In genomic region chr1:114346480-114347029, GRCh38 we compare ENCODE assay signal across 8 cellular contexts.
A peak's percentile ranks its signal among the peaks of the same experiment; 100 is the strongest.
DNase-seq lines count a peak whose midpoint lies in the region; ATAC-seq and TF ChIP-seq lines count a peak whose summit lies in the region.

No MANE protein-coding gene starts in this region.

- H3K36me3 Mint-ChIP-seq in activated CD4-positive, alpha-beta T cell treated with anti-CD3 and anti-CD28 coated beads for 36 hours (ENCODE audit: low read depth): no peaks in the 10 kb centered on the region

- peak overlapping the region; percentile 95 for H3K27ac Mint-ChIP-seq in activated CD4-positive, alpha-beta T cell treated with anti-CD3 and anti-CD28 coated beads for 36 hours

- H3K4me1 Mint-ChIP-seq in activated CD4-positive, alpha-beta T cell treated with anti-CD3 and anti-CD28 coated beads for 36 hours: peaks cover 26% of the 10 kb centered on the region

- H3K4me3 ChIP-seq in BE2C (ENCODE audit: low read depth, low read length) (peak overlapping the region; percentile 78), choroid plexus epithelial cell (ENCODE audit: low read depth, low read length) (peak overlapping the region; percentile 58)

- peak; percentile 99 for ATAC-seq in HG03442 (IDR thresholded peaks at IDR 0.05; ENCODE audit: unreplicated experiment)
- peak; percentile 98 for ATAC-seq in activated CD4-positive, alpha-beta T cell treated with anti-CD3 and anti-CD28 coated beads for 36 hours

- H3K4me1 ChIP-seq in BE2C: no peaks in the 10 kb centered on the region

- intact Hi-C loops in activated CD4-positive, alpha-beta T cell treated with anti-CD3 and anti-CD28 coated beads for 36 hours (cut with DNase I, micrococcal nuclease): loop anchor here (1.0 to 10.0 kb wide), 14 partner anchors 82 to 748 kb away; partner anchors contain the start of genes BCAS2 (in 2 of the 2), DENND2C (in 2 of the 2), NRAS (in 2 of the 2) and CSDE1 (in 1 of the 2)

- no peaks in the 10 kb centered on the region for H3K9me3 ChIP-seq in BE2C

- TF ChIP-seq CTCF in BE2C (IDR thresholded peaks at IDR 0.05; ENCODE audit: low read depth, low read length): peak; percentile 100
- peak; percentile 100 for TF ChIP-seq CTCF in choroid plexus epithelial cell (conservative IDR thresholded peaks at IDR 0.05; ENCODE audit: low read depth, low read length)

- peak overlapping the region; percentile 71 for H3K4me3 Mint-ChIP-seq in activated CD4-positive, alpha-beta T cell treated with anti-CD3 and anti-CD28 coated beads for 36 hours

- H3K36me3 ChIP-seq in BE2C: no peaks in the 10 kb centered on the region

- H3K27me3 Mint-ChIP-seq in activated CD4-positive, alpha-beta T cell treated with anti-CD3 and anti-CD28 coated beads for 36 hours: no peaks in the 10 kb centered on the region

- H3K27me3 ChIP-seq in BE2C: no peaks in the 10 kb centered on the region

- H3K9me3 Mint-ChIP-seq in activated CD4-positive, alpha-beta T cell treated with anti-CD3 and anti-CD28 coated beads for 36 hours (ENCODE audit: low read depth): no peaks in the 10 kb centered on the region

- CTCF ChIA-PET in activated CD4-positive, alpha-beta T cell treated with anti-CD3 and anti-CD28 coated beads for 36 hours (lab: Charles Lee): interaction anchor here (0.7 to 5.4 kb wide), 40 partner anchors 7 to 767 kb away, joined by 3 to 28 read pairs (median 3); no protein-coding TSS in a partner anchor

- POLR2A ChIA-PET in activated CD4-positive, alpha-beta T cell treated with anti-CD3 and anti-CD28 coated beads for 36 hours (lab: Charles Lee): interaction anchor here (0.7 kb wide), 1 partner anchor 602 kb away, joined by 3 read pairs; no protein-coding TSS in a partner anchor

- DNase-seq in BE2C (peak; percentile 94), GM19240 (ENCODE audit: insufficient read length, low spot score) (peak; percentile 87), NCI-H510A (lab: John Stamatoyannopoulos, UW) (peak; percentile 86), choroid plexus epithelial cell (ENCODE audit: low read depth) (peak; percentile 96), kidney glomerular epithelial cell (lab: John Stamatoyannopoulos, UW) (peak; percentile 84)
- peak; percentile 98 for DNase-seq in activated CD4-positive, alpha-beta T cell treated with anti-CD3 and anti-CD28 coated beads for 36 hours
- DNase-seq in stimulated activated CD4-positive, alpha-beta T cell treated with anti-CD3 and anti-CD28 coated beads, Interleukin-15, amount 100 ng/mL, for 24 hours: peak; percentile 97

Comparison
In these comparisons a context has a peak if more than half of its experiments do, and no peak if none do; other contexts are left out.
1. Peak in every context shown above with its lines: DNase-seq, ATAC-seq and H3K4me3 ChIP-seq.